ENCODE assay signal across 14 cellular contexts in genomic region chr5:82319977-82320376, GRCh38. TPM values are rescaled to one million over a fixed set of nuclear protein-coding genes. Genes with fewer than 3 reads are reported as not detected.
DNase-seq lines count a peak whose midpoint lies in the region; ATAC-seq and TF ChIP-seq lines count a peak whose summit lies in the region.
"Had no signal": no experiment of that assay in that cellular context is flagged by ENCODE, and none has a peak within 500 bp of the region (broad histone marks: within the 10 kb centered on the region; RNA-seq: fewer than 3 reads in every experiment).

No MANE protein-coding gene starts in this region.

- H3K36me3 ChIP-seq in KOPT-K1 (ENCODE audit: insufficient read depth, low read length) (no peaks in the 10 kb centered on the region), SK-N-SH (replicated peaks in 1 of 2; ENCODE audit: control insufficient read depth in 1 of 2, insufficient read depth in 2 of 2, low read length in 1 of 2) (no peaks in the 10 kb centered on the region), heart right ventricle (no peaks in the 10 kb centered on the region)
- H3K36me3 ChIP-seq: HAP-1 had no signal

- no peak overlapping the region for H3K4me2 ChIP-seq in SK-N-SH

- no peak for TF ChIP-seq EP300 in SK-N-SH (IDR thresholded peaks at IDR 0.05; ENCODE audit: borderline replicate concordance in 1 of 2, low read depth in 1 of 2, low read length in 1 of 2)

- intact Hi-C loops in left ventricle myocardium superior (cut with micrococcal nuclease): no loop called here
- intact Hi-C loops in heart right ventricle (cut with DNase I): loop anchor here in 2 of 10 donors (10.0 kb wide), 3 partner anchors 325 to 1245 kb away; no protein-coding TSS in a partner anchor

- H3K27me3 ChIP-seq in SK-N-SH (ENCODE audit: insufficient read depth) (no peaks in the 10 kb centered on the region), foreskin keratinocyte (peaks cover 22% of the 10 kb centered on the region), heart right ventricle (no peaks in the 10 kb centered on the region)

- peaks cover 7% of the 10 kb centered on the region for H3K9me3 ChIP-seq in KOPT-K1 (ENCODE audit: insufficient read depth, low read length, poor library complexity, severe bottlenecking)
- no peaks in the 10 kb centered on the region for H3K9me3 ChIP-seq in SK-N-SH
- no peaks in the 10 kb centered on the region for H3K9me3 ChIP-seq in heart right ventricle
- H3K9me3 ChIP-seq: HAP-1 had no signal

- H3K4me1 ChIP-seq in SK-N-SH (ENCODE audit: control insufficient read depth in 1 of 2, insufficient read depth in 2 of 2, low read depth in 1 of 2, low read length in 1 of 2): no peaks in the 10 kb centered on the region; a peak in 1 of 4 replicates
- H3K4me1 ChIP-seq in foreskin keratinocyte: no peaks in the 10 kb centered on the region
- H3K4me1 ChIP-seq in heart right ventricle: no peaks in the 10 kb centered on the region
- H3K4me1 ChIP-seq: HAP-1 had no signal

- H4K20me1 ChIP-seq in SK-N-SH (ENCODE audit: insufficient read depth): no peaks in the 10 kb centered on the region

- no peak overlapping the region for H3K9ac ChIP-seq in SK-N-SH

- ATAC-seq in foreskin keratinocyte (peak; percentile 74), left ventricle myocardium superior (no peak), heart right ventricle (no peak)

- POLR2A ChIA-PET in SK-N-SH (lab: Yijun Ruan, JAX): no interaction called here

- H3K27ac ChIP-seq in KOPT-K1 (ENCODE audit: low read depth, low read length, poor library complexity, severe bottlenecking) (peak overlapping the region; percentile 99), SK-N-SH (ENCODE audit: low read depth in 2 of 2, low read length in 1 of 2) (0 out of 4 replicates have a peak overlapping the region, but pooled peaks of 1 of the 2 experiments have one; percentile 10), foreskin keratinocyte (no peak overlapping the region), heart right ventricle (no peak overlapping the region)

- no peak for TF ChIP-seq RAD21 in SK-N-SH (IDR thresholded peaks at IDR 0.05; ENCODE audit: low read length)

- CTCF ChIA-PET in SK-N-SH (lab: Yijun Ruan, JAX): interaction anchor here (3.8 kb wide), 1 partner anchor 8 kb away, joined by 21 read pairs; no protein-coding TSS in a partner anchor

- no peak overlapping the region for H2AFZ ChIP-seq in SK-N-SH (ENCODE audit: low read depth)

- H3K9me2 ChIP-seq in SK-N-SH: no peaks in the 10 kb centered on the region

- TF ChIP-seq CTCF in SK-N-SH (IDR thresholded peaks at IDR 0.05): no peak
- no peak for TF ChIP-seq CTCF in foreskin keratinocyte (conservative IDR thresholded peaks at IDR 0.05)
- no peak for TF ChIP-seq CTCF in heart right ventricle (IDR thresholded peaks at IDR 0.05)

- DNase-seq in SK-N-SH (no peak), foreskin keratinocyte (peak in 1 of 2 donors; percentile 29), left ventricle myocardium superior (no peak), NCI-H128 (lab: John Stamatoyannopoulos, UW; ENCODE audit: unreplicated experiment) (no peak), heart right ventricle (no peak)
- DNase-seq: C1 segment of cervical spinal cord; Calu3; CD4-positive, alpha-beta memory T cell; COR-L47; DMS53; DMS79 treated with DMSO at 0.1 percent for 48 hours; GOT3 had no signal

- WGBS in SK-N-SH (ENCODE audit: low lambda C conversion rate): 74% methylated on average over 4 of the region's 4 CpGs
- WGBS in heart right ventricle, 2 donors: 83 to 85% methylated on average over 4 of the region's 4 CpGs

- no peak overlapping the region for H3K4me3 ChIP-seq in SK-N-SH (ENCODE audit: low read depth in 2 of 2, low read length in 1 of 2)
- no peak overlapping the region for H3K4me3 ChIP-seq in heart right ventricle
- H3K4me3 ChIP-seq: HAP-1 had no signal

- H3K79me2 ChIP-seq in SK-N-SH (ENCODE audit: insufficient read depth): no peaks in the 10 kb centered on the region

- no peaks in the 10 kb centered on the region for H3F3A ChIP-seq in SK-N-SH (replicated peaks; ENCODE audit: insufficient read depth)

TF ChIP-seq in SK-N-SH, 30 proteins besides CTCF, POLR2A, EP300 and RAD21:
- no peak for TF ChIP-seq GATA2 (CRISPR knock-in tag; IDR thresholded peaks at IDR 0.05)
- TF ChIP-seq FOSL2 (IDR thresholded peaks at IDR 0.05; ENCODE audit: borderline replicate concordance, low read depth): peak; percentile 47; the same call in 1 of the 2 replicates
TF ChIP-seq in SK-N-SH: peak in this region for 1.

RNA-seq across cellular contexts. Expression of gene RPS23, which starts 41.8 kb away (rescaled TPM):
- polyA plus RNA-seq in SK-N-SH (2012; rRNA removed) (5,671 and 6,732 TPM in 2 replicates), foreskin keratinocyte (3,812 and 3,933 TPM in 2 replicates), heart right ventricle (1,000 to 10,000 TPM in 1 of 2 donors, 100 to 1,000 TPM in 1; 927 to 3,427 TPM)
- 8,905 and 12,338 TPM in 2 replicates for polyA plus RNA-seq in SK-N-SH (2012; cell fraction: cytosol; rRNA removed)
- polyA plus RNA-seq in SK-N-SH (2012; cell fraction: nucleus; rRNA removed): 1,097 and 1,261 TPM in 2 replicates
- total RNA-seq in foreskin keratinocyte (2,431 and 2,547 TPM in 2 replicates), left ventricle myocardium superior (1,163 TPM), heart right ventricle (1,000 to 10,000 TPM in 9 of 10 donors, 100 to 1,000 TPM in 1; 992 to 1,282 (median 1,119) TPM)
